ENCODE assay signal across 26 cellular contexts in the genomic region with DNA sequence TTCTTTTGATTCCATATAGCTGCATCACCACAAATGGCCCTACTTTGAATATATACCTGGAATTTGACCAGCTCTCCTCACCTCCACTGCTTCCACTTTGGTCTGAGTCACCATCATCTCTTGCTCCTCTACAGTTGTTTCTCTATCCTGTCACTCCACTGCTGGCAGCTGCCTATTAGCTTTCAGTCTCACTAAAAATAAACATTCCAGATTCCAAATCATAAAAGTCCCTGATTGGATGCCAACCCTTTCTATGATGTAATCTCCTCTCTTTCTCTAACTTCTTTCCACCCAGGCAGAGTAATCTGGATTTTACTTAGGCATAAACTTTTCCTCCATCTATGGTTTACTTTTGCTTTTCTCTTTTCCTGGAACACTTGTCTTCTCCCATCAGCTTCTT. TPM values are rescaled to one million over a fixed set of nuclear protein-coding genes. Genes with fewer than 3 reads are reported as not detected.
DNase-seq lines count a peak whose midpoint lies in the region; ATAC-seq and TF ChIP-seq lines count a peak whose summit lies in the region.
"Had no signal": no experiment of that assay in that cellular context is flagged by ENCODE, and none has a peak within 500 bp of the region (broad histone marks: within the 10 kb centered on the region; RNA-seq: fewer than 3 reads in every experiment).

No MANE protein-coding gene starts in this region.

- H2AK9ac ChIP-seq in IMR-90 (replicated peaks; ENCODE audit: low read depth, low read length, poor library complexity) = no peak overlapping the region

- no peak overlapping the region for H3K4me2 ChIP-seq in IMR-90 (ENCODE audit: low read depth, low read length)
- H3K4me2 ChIP-seq: BLaER1 treated with 17β-estradiol and CSF1 and Interleukin-3, amounts not matched to agents 10 nM and 100 nM had no signal

- H4K20me1 ChIP-seq in IMR-90 (ENCODE audit: insufficient read depth, low read length) = no peaks in the 10 kb centered on the region
- H4K20me1 ChIP-seq: BLaER1 treated with 17β-estradiol and CSF1 and Interleukin-3, amounts not matched to agents 10 nM and 100 nM had no signal

- TF ChIP-seq POLR2A in IMR-90 (IDR thresholded peaks at IDR 0.05; ENCODE audit: low read depth, low read length) = no peak

- no peak for TF ChIP-seq RAD21 in IMR-90 (IDR thresholded peaks at IDR 0.05; ENCODE audit: low read length)

- H2BK120ac ChIP-seq in IMR-90 (ENCODE audit: low read depth, low read length) = no peak overlapping the region

- no peaks in the 10 kb centered on the region for H3K36me3 Mint-ChIP-seq in mesothelial cell of epicardium
- H3K36me3 Mint-ChIP-seq: activated naive CD8-positive, alpha-beta T cell treated with anti-CD3 and anti-CD28 coated beads for 36 hours; stimulated activated memory B cell treated with anti-CD40 and anti-IgM and Interleukin-4, amounts not matched to agents 10 μg/mL and 1 μg/mL and 100 μg/mL, for 72 hours had no signal

- H3K36me3 ChIP-seq in IMR-90 (ENCODE audit: control insufficient read depth, insufficient read depth, low read length) (no peaks in the 10 kb centered on the region), adipocyte (ENCODE audit: control insufficient read depth, insufficient read depth, low read length, severe bottlenecking) (no peaks in the 10 kb centered on the region)
- H3K36me3 ChIP-seq: suprapubic skin, upper lobe of right lung had no signal

- H2AK5ac ChIP-seq in IMR-90 (ENCODE audit: low read depth, low read length) = no peak overlapping the region

- no peak overlapping the region for H3K14ac ChIP-seq in IMR-90 (replicated peaks; ENCODE audit: low read depth, low read length)

- H3K4me1 ChIP-seq in IMR-90 (ENCODE audit: control insufficient read depth, insufficient read depth, low read length) = no peaks in the 10 kb centered on the region; the same call in 1 of the 2 replicates
- no peaks in the 10 kb centered on the region for H3K4me1 ChIP-seq in adipocyte (ENCODE audit: control insufficient read depth, insufficient read depth, low read length)
- H3K4me1 ChIP-seq: BLaER1 treated with 17β-estradiol and CSF1 and Interleukin-3, amounts not matched to agents 10 nM and 100 nM; parathyroid adenoma; suprapubic skin; upper lobe of right lung had no signal

- H3K9ac ChIP-seq in IMR-90 (ENCODE audit: low read depth, low read length) (no peak overlapping the region), adipocyte (ENCODE audit: low read length) (no peak overlapping the region)
- H3K9ac ChIP-seq: BLaER1 treated with 17β-estradiol and CSF1 and Interleukin-3, amounts not matched to agents 10 nM and 100 nM; parathyroid adenoma had no signal

- H4K8ac ChIP-seq in IMR-90 (ENCODE audit: low read depth in 2 of 2, low read length in 2 of 2) = no peak overlapping the region

- no peak overlapping the region for H2AFZ ChIP-seq in IMR-90 (replicated peaks; ENCODE audit: low read length, poor library complexity)
- H2AFZ ChIP-seq: parathyroid adenoma had no signal

- POLR2A ChIA-PET in IMR-90 (lab: Charles Lee; ENCODE audit: unreplicated experiment) = no interaction called here

- no peak overlapping the region for H2BK5ac ChIP-seq in IMR-90 (ENCODE audit: low read depth, low read length, poor library complexity, severe bottlenecking)

- no peak overlapping the region for H3K27ac Mint-ChIP-seq in mesothelial cell of epicardium
- H3K27ac Mint-ChIP-seq: activated CD8-positive, alpha-beta T cell treated with anti-CD3 and anti-CD28 coated beads, Interleukin-2, amount 10 ng/mL, durations not matched to agents 7 days and 5 days; activated naive CD8-positive, alpha-beta T cell treated with anti-CD3 and anti-CD28 coated beads for 36 hours; stimulated activated memory B cell treated with anti-CD40 and anti-IgM and Interleukin-4, amounts not matched to agents 10 μg/mL and 1 μg/mL and 100 μg/mL, for 72 hours had no signal

- H3K27me3 Mint-ChIP-seq in mesothelial cell of epicardium (ENCODE audit: low read depth) = peaks cover 3% of the 10 kb centered on the region
- H3K27me3 Mint-ChIP-seq: activated naive CD8-positive, alpha-beta T cell treated with anti-CD3 and anti-CD28 coated beads for 36 hours had no signal

- H3K18ac ChIP-seq in IMR-90 (ENCODE audit: low read depth, low read length) = no peak overlapping the region

- H3K9me1 ChIP-seq in IMR-90 (ENCODE audit: insufficient read depth, low read length) = no peaks in the 10 kb centered on the region

- H3K27me3 ChIP-seq in IMR-90 (ENCODE audit: control insufficient read depth, insufficient read depth, low read length) (no peaks in the 10 kb centered on the region), adipocyte (replicated peaks; ENCODE audit: control insufficient read depth, insufficient read depth, low read length) (no peaks in the 10 kb centered on the region)
- H3K27me3 ChIP-seq: BLaER1 treated with 17β-estradiol and CSF1 and Interleukin-3, amounts not matched to agents 10 nM and 100 nM; suprapubic skin; upper lobe of right lung had no signal

- no peak overlapping the region for H3K27ac ChIP-seq in IMR-90 (ENCODE audit: insufficient read depth, low read length)
- H3K27ac ChIP-seq: BLaER1 treated with 17β-estradiol and CSF1 and Interleukin-3, amounts not matched to agents 10 nM and 100 nM; parathyroid adenoma; suprapubic skin; upper lobe of right lung had no signal

- in situ Hi-C loops in IMR-90 (cut with MboI; ENCODE audit: low sequenced_read_pairs) = no loop called here

- no peak overlapping the region for H2BK15ac ChIP-seq in IMR-90 (ENCODE audit: low read depth, low read length)

- TF ChIP-seq CTCF in IMR-90 (conservative IDR thresholded peaks at IDR 0.05; ENCODE audit: low read depth, low read length) (no peak), mesothelial cell of epicardium (IDR thresholded peaks at IDR 0.05; ENCODE audit: unreplicated experiment) (no peak)

- BruUV-seq in IMR-90 (replicated peaks; lab: Mats Ljungman, UMichigan) = no TSS peak

- peaks cover 21% of the 10 kb centered on the region for H3K9me3 Mint-ChIP-seq in mesothelial cell of epicardium

- H3K79me1 ChIP-seq in IMR-90 (ENCODE audit: low read depth in 1 of 2, low read length in 2 of 2) = no peaks in the 10 kb centered on the region

- dilution Hi-C loops in IMR-90 (cut with HindIII; ENCODE audit: low sequenced_read_pairs, unreplicated experiment) = no loop called here

- intact Hi-C loops in IMR-90 (cut with micrococcal nuclease) = no loop called here

- no peaks in the 10 kb centered on the region for H3K4me1 Mint-ChIP-seq in mesothelial cell of epicardium
- H3K4me1 Mint-ChIP-seq: activated naive CD8-positive, alpha-beta T cell treated with anti-CD3 and anti-CD28 coated beads for 36 hours; neural crest cell; stimulated activated memory B cell treated with anti-CD40 and anti-IgM and Interleukin-4, amounts not matched to agents 10 μg/mL and 1 μg/mL and 100 μg/mL, for 72 hours had no signal

- DNase-seq in DMS53 treated with DMSO at 0.1 percent for 48 hours (lab: John Stamatoyannopoulos, UW; ENCODE audit: unreplicated experiment) (peak; percentile 59), IMR-90 (peak; percentile 4), adipocyte (ENCODE audit: low read depth) (peak; percentile 2), kidney tubule cell (ENCODE audit: low spot score) (peak; percentile 17), NCI-H2227 (lab: John Stamatoyannopoulos, UW; ENCODE audit: unreplicated experiment) (no peak), mesothelial cell of epicardium (ENCODE audit: low spot score in 2 of 2, unreplicated experiment in 2 of 2) (no peak)
- DNase-seq in activated CD4-positive, alpha-beta T cell treated with anti-CD3 and anti-CD28 coated beads, Interleukin-2, amount 50 U/mL, for 4 hours = no peak
- DNase-seq: activated CD8-positive, alpha-beta T cell treated with anti-CD3 and anti-CD28 coated beads, Interleukin-2, amount 10 ng/mL, durations not matched to agents 7 days and 5 days; activated naive CD8-positive, alpha-beta T cell treated with anti-CD3 and anti-CD28 coated beads for 36 hours; activated T-cell treated with anti-CD3 and anti-CD28 coated beads for 4 hours; COR-L47; DND-41; NCI-H1105 treated with DMSO at 0.1 percent for 48 hours; NCI-H2081; NCI-H226; stimulated activated CD4-positive, alpha-beta T cell treated with anti-CD3 and anti-CD28 coated beads, Interleukin-4, amount 100 ng/mL, for 24 hours; upper lobe of right lung had no signal

- CTCF ChIA-PET in IMR-90 (lab: Yijun Ruan, JAX) = interaction anchor here (1.1 to 2.0 kb wide), 2 partner anchors 10 to 100 kb away, joined by 3 to 5 read pairs; no protein-coding TSS in a partner anchor

- H4K5ac ChIP-seq in IMR-90 (ENCODE audit: low read depth, low read length) = no peak overlapping the region

- no peak for ATAC-seq in IMR-90 (ENCODE audit: low read depth)
- ATAC-seq: activated CD8-positive, alpha-beta T cell treated with anti-CD3 and anti-CD28 coated beads, Interleukin-2, amount 10 ng/mL, durations not matched to agents 7 days and 5 days; GM12878; sciatic nerve; stimulated activated memory B cell treated with anti-CD40 and anti-IgM and Interleukin-4, amounts not matched to agents 10 μg/mL and 1 μg/mL and 100 μg/mL, for 72 hours; upper lobe of right lung had no signal

- H3K4me3 ChIP-seq in IMR-90 (ENCODE audit: insufficient read depth, low read depth, low read length) (no peak overlapping the region), adipocyte (ENCODE audit: low read length) (no peak overlapping the region)
- H3K4me3 ChIP-seq: BLaER1 treated with 17β-estradiol and CSF1 and Interleukin-3, amounts not matched to agents 10 nM and 100 nM; GM12878; lung; suprapubic skin; upper lobe of right lung had no signal

- no peak overlapping the region for H3K4ac ChIP-seq in IMR-90 (ENCODE audit: low read depth, low read length)

- H3K9me3 ChIP-seq in IMR-90 (ENCODE audit: control insufficient read depth, insufficient read depth, low read length) (peaks cover 5% of the 10 kb centered on the region; the same call in 1 of the 2 replicates), adipocyte (ENCODE audit: control insufficient read depth, low read length) (peaks cover 5% of the 10 kb centered on the region)
- H3K9me3 ChIP-seq: suprapubic skin, upper lobe of right lung had no signal

- no peak overlapping the region for H2BK20ac ChIP-seq in IMR-90 (ENCODE audit: low read depth, low read length)

- no peak overlapping the region for H3K4me3 Mint-ChIP-seq in mesothelial cell of epicardium
- H3K4me3 Mint-ChIP-seq: activated CD8-positive, alpha-beta T cell treated with anti-CD3 and anti-CD28 coated beads, Interleukin-2, amount 10 ng/mL, durations not matched to agents 7 days and 5 days; activated naive CD8-positive, alpha-beta T cell treated with anti-CD3 and anti-CD28 coated beads for 36 hours; neural crest cell; stimulated activated memory B cell treated with anti-CD40 and anti-IgM and Interleukin-4, amounts not matched to agents 10 μg/mL and 1 μg/mL and 100 μg/mL, for 72 hours had no signal

- H3K23ac ChIP-seq in IMR-90 (ENCODE audit: low read depth, low read length) = no peak overlapping the region

- no peak overlapping the region for H3K56ac ChIP-seq in IMR-90 (ENCODE audit: extremely low read depth, insufficient read depth, low read length)

- no peak overlapping the region for H4K91ac ChIP-seq in IMR-90 (ENCODE audit: insufficient read depth, low read depth, low read length)

RNA-seq across cellular contexts. Expression of a gene that starts 49.1 kb away (rescaled TPM):
- not detected in 2 replicates for total RNA-seq in IMR-90 (2012; rRNA removed)
- not detected in 2 replicates for polyA plus RNA-seq in IMR-90 (2012; rRNA removed)
- polyA plus RNA-seq in IMR-90 (2012; cell fraction: cytosol; rRNA removed) = not detected in 2 replicates
- polyA plus RNA-seq in IMR-90 (2012; cell fraction: nucleus; rRNA removed; ENCODE audit: low replicate concordance) = not detected in 2 replicates
- total RNA-seq in mesothelial cell of epicardium = not detected in 3 replicates
- total RNA-seq: activated CD8-positive, alpha-beta T cell treated with anti-CD3 and anti-CD28 coated beads, Interleukin-2, amount 10 ng/mL, durations not matched to agents 7 days and 5 days; activated naive CD8-positive, alpha-beta T cell treated with anti-CD3 and anti-CD28 coated beads for 36 hours; GM12878; lung; neural crest cell; sciatic nerve; suprapubic skin; T-helper 2 cell treated with Interferon-gamma antibody and Interleukin-4, amounts not matched to agents 100 ng/mL and 5 ng/mL, for 36 hours; upper lobe of right lung had no signal
- polyA plus RNA-seq: lung had no signal

Comparison
In these comparisons a context has a peak if more than half of its experiments do, and no peak if none do; other contexts are left out.
1. DNase-seq: peak in DMS53 treated with DMSO at 0.1 percent for 48 hours (single experiment), IMR-90 (single experiment), adipocyte (single experiment) and kidney tubule cell (single experiment); none in activated CD4-positive, alpha-beta T cell treated with anti-CD3 and anti-CD28 coated beads, Interleukin-2, amount 50 U/mL, for 4 hours (0 of 2), NCI-H2227 (single experiment) and mesothelial cell of epicardium (0 of 2).